Comparison of ENCODE assay signal across 8 cellular contexts in the genomic region with DNA sequence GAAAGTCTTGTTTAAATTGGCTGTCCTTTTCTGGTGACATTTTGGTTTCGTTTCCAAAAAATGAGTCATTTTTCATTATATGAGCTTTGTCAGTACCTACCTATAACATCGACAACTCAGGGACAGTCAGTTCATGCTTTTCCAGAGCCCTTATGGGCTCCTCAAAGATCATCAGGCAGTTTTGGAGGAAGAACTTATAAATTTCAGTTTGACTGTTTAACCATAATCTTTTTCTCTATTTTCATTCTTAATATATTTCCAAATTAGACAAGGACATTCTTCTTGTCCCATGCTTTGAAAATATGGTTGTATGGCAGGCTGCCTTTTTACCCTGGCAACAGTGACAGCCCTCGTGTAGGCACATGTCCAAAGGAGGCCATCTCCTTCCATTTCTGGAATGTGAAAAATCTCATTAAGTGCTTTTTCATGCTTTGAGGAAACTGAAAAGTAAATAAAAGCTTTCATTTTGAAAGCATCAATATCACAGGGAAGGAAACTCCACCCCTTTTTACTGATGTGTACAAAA. TPM values are rescaled to one million over a fixed set of nuclear protein-coding genes. Genes with fewer than 3 reads are reported as not detected.
A peak's percentile ranks its signal among the peaks of the same experiment; 100 is the strongest.
DNase-seq lines count a peak whose midpoint lies in the region; ATAC-seq and TF ChIP-seq lines count a peak whose summit lies in the region.

No MANE protein-coding gene starts in this region.

- H3K4me2 ChIP-seq in BLaER1 treated with 17β-estradiol and CSF1 and Interleukin-3, amounts not matched to agents 10 nM and 100 nM, result peak overlapping the region in 10 of 11 experiments; percentile 32 to 77 (median 54); a peak in 17 of 22 replicates

- no peaks in the 10 kb centered on the region for H3K36me3 ChIP-seq in BLaER1 treated with 17β-estradiol and CSF1 and Interleukin-3, amounts not matched to agents 10 nM and 100 nM
- H3K36me3 ChIP-seq in adrenal gland (replicated peaks in 1 of 2), result no peaks in the 10 kb centered on the region
- H3K36me3 ChIP-seq in lower lobe of right lung, result no peaks in the 10 kb centered on the region

- POLR2A ChIA-PET in naive thymus-derived CD8-positive, alpha-beta T cell (lab: Charles Lee), result no interaction called here

- H3K4me3 ChIP-seq in BLaER1 treated with 17β-estradiol and CSF1 and Interleukin-3, amounts not matched to agents 10 nM and 100 nM, result no peak overlapping the region
- no peak overlapping the region for H3K4me3 ChIP-seq in adrenal gland
- H3K4me3 ChIP-seq in lower lobe of right lung, result no peak overlapping the region

- H3K9ac ChIP-seq in BLaER1 treated with 17β-estradiol and CSF1 and Interleukin-3, amounts not matched to agents 10 nM and 100 nM, result no peak overlapping the region; a peak in 1 of 22 replicates

- TF ChIP-seq POLR2A in adrenal gland (IDR thresholded peaks at IDR 0.05), result no peak

- peak overlapping the region in 7 of 11 experiments; percentile 3 to 76 (median 65); a peak in 11 of 22 replicates for H3K27ac ChIP-seq in BLaER1 treated with 17β-estradiol and CSF1 and Interleukin-3, amounts not matched to agents 10 nM and 100 nM
- H3K27ac ChIP-seq in adrenal gland, result peak overlapping the region; percentile 35 to 92 (median 66)
- H3K27ac ChIP-seq in lower lobe of right lung, result peak overlapping the region; percentile 59

- peaks cover 0 to 6% (median 0%) of the 10 kb centered on the region in 3 donors for H3K36me3 Mint-ChIP-seq in naive thymus-derived CD8-positive, alpha-beta T cell

- TF ChIP-seq CTCF in adrenal gland (IDR thresholded peaks at IDR 0.05) (no peak), lower lobe of right lung (IDR thresholded peaks at IDR 0.05) (no peak)

- peak overlapping the region in 3 of 10 donors; percentile 56 to 77 (median 77) for H3K27ac Mint-ChIP-seq in naive thymus-derived CD8-positive, alpha-beta T cell

- H3K27me3 Mint-ChIP-seq in naive thymus-derived CD8-positive, alpha-beta T cell, result peaks cover 0 to 1% (median 0%) of the 10 kb centered on the region in 5 donors

- H3K9me3 Mint-ChIP-seq in naive thymus-derived CD8-positive, alpha-beta T cell, result peaks cover 0 to 6% (median 0%) of the 10 kb centered on the region in 9 donors

- 5 to 11% (median 8%) methylated on average over 3 of the region's 3 CpGs for WGBS in adrenal gland, 4 donors

- peak in 6 of 7 donors; percentile 45 to 85 (median 72) for DNase-seq in adrenal gland
- DNase-seq in lower lobe of right lung, result no peak
- no peak for DNase-seq in DMS153 treated with DMSO at 0.1 percent for 48 hours (lab: John Stamatoyannopoulos, UW; ENCODE audit: unreplicated experiment)
- no peak for DNase-seq in NCI-H748 (lab: John Stamatoyannopoulos, UW; ENCODE audit: unreplicated experiment)
- no peak for DNase-seq in naive thymus-derived CD8-positive, alpha-beta T cell

- H3K9me3 ChIP-seq in BLaER1 treated with 17β-estradiol and CSF1 and Interleukin-3, amounts not matched to agents 10 nM and 100 nM (replicated peaks in 1 of 11), result peaks cover 0 to 25% (median 8%) of the 10 kb centered on the region in 11 experiments; a peak in 14 of 22 replicates
- no peaks in the 10 kb centered on the region for H3K9me3 ChIP-seq in adrenal gland (replicated peaks in 1 of 3)
- no peaks in the 10 kb centered on the region for H3K9me3 ChIP-seq in lower lobe of right lung

- no peaks in the 10 kb centered on the region for H4K20me1 ChIP-seq in BLaER1 treated with 17β-estradiol and CSF1 and Interleukin-3, amounts not matched to agents 10 nM and 100 nM

- H3K27me3 ChIP-seq in BLaER1 treated with 17β-estradiol and CSF1 and Interleukin-3, amounts not matched to agents 10 nM and 100 nM, result peaks cover 4 to 13% (median 7%) of the 10 kb centered on the region in 11 experiments; a peak in 19 of 22 replicates
- H3K27me3 ChIP-seq in adrenal gland (no peaks in the 10 kb centered on the region), lower lobe of right lung (ENCODE audit: low read depth) (no peaks in the 10 kb centered on the region)

- intact Hi-C loops in adrenal gland (cut with DNase I), result no loop called here
- intact Hi-C loops in lower lobe of right lung (cut with DNase I), result no loop called here

- ATAC-seq in GM18873 (IDR thresholded peaks at IDR 0.05; ENCODE audit: low FRiP score, unreplicated experiment), result peak; percentile 47
- ATAC-seq in HG03565 (IDR thresholded peaks at IDR 0.05; ENCODE audit: unreplicated experiment), result peak; percentile 55
- ATAC-seq in lower lobe of right lung, result peak in 1 of 2 donors; percentile 1
- ATAC-seq in naive thymus-derived CD8-positive, alpha-beta T cell, result no peak

- H3K4me1 Mint-ChIP-seq in naive thymus-derived CD8-positive, alpha-beta T cell, result peaks cover 0 to 48% (median 8%) of the 10 kb centered on the region in 4 donors

- peaks cover 33 to 89% (median 73%) of the 10 kb centered on the region in 10 experiments for H3K4me1 ChIP-seq in BLaER1 treated with 17β-estradiol and CSF1 and Interleukin-3, amounts not matched to agents 10 nM and 100 nM
- H3K4me1 ChIP-seq in adrenal gland (replicated peaks in 1 of 2) (peaks cover 6 to 39% of the 10 kb centered on the region in 2 donors), lower lobe of right lung (peaks cover 48% of the 10 kb centered on the region)

- H3K4me3 Mint-ChIP-seq in naive thymus-derived CD8-positive, alpha-beta T cell, result peak overlapping the region in 2 of 10 donors; percentile 59 to 63

RNA-seq across cellular contexts. Expression of gene PROC, which starts 7.3 kb away (rescaled TPM):
- total RNA-seq in adrenal gland (not detected), lower lobe of right lung (not detected)
- under 1 TPM in 2 of 3 donors, not detected in 1; 0.10 to 0.16 TPM for polyA plus RNA-seq in adrenal gland
- total RNA-seq in naive thymus-derived CD8-positive, alpha-beta T cell, result not detected
- polyA plus RNA-seq in naive thymus-derived CD8-positive, alpha-beta T cell, result not detected

RNA-seq across cellular contexts. Expression of gene MAP3K2, which starts 23.2 kb away (rescaled TPM):
- total RNA-seq in adrenal gland, result 10 to 100 TPM; 45.6 to 91.6 (median 57.9) TPM
- polyA plus RNA-seq in adrenal gland, result 10 to 100 TPM in 2 of 3 donors, 1 to 10 TPM in 1; 4.2 to 17.1 (median 11.0) TPM
- 78.4 TPM for total RNA-seq in lower lobe of right lung
- 10 to 100 TPM; 75.0 to 80.6 TPM for total RNA-seq in naive thymus-derived CD8-positive, alpha-beta T cell
- 10 to 100 TPM; 36.0 to 51.9 (median 40.8) TPM for polyA plus RNA-seq in naive thymus-derived CD8-positive, alpha-beta T cell

Comparison
In these comparisons a context has a peak if more than half of its experiments do, and no peak if none do; other contexts are left out.
1. ATAC-seq: peak in GM18873 (single experiment) and HG03565 (single experiment); none in naive thymus-derived CD8-positive, alpha-beta T cell (0 of 2).
2. DNase-seq: peak in adrenal gland (6 of 7); none in lower lobe of right lung (single experiment), DMS153 treated with DMSO at 0.1 percent for 48 hours (single experiment), NCI-H748 (single experiment) and naive thymus-derived CD8-positive, alpha-beta T cell (0 of 10).
3. Peak in every context shown above with its lines, with median percentiles within 50 percentile points of each other: H3K27ac ChIP-seq.